In genomic region chr3:186137051-186137685, GRCh38 we compare ENCODE assay signal across 27 cellular contexts.
"Had no signal": no experiment of that assay in that cellular context is flagged by ENCODE, and none has a peak within 500 bp of the region (broad histone marks: within the 10 kb centered on the region; RNA-seq: fewer than 3 reads in every experiment).

No MANE protein-coding gene starts in this region.

- ATAC-seq: activated CD4-positive, alpha-beta T cell treated with anti-CD3 and anti-CD28 coated beads for 36 hours; activated naive CD4-positive, alpha-beta T cell treated with anti-CD3 and anti-CD28 coated beads, Interleukin-2, amount 50 U/mL, for 72 hours; activated T-cell treated with anti-CD3 and anti-CD28 coated beads, Interleukin-2, amount 50 U/mL, for 72 hours; foreskin keratinocyte; heart right ventricle; left lung; lower lobe of right lung; natural killer cell; stimulated activated naive B cell treated with anti-CD40 and anti-IgM and Interleukin-4, amounts not matched to agents 10 μg/mL and 1 μg/mL and 100 μg/mL, for 72 hours had no signal

- H2AFZ ChIP-seq: neural progenitor cell had no signal

- FAIRE-seq: bronchial epithelial cell had no signal

- H3K4me2 ChIP-seq: neural progenitor cell, smooth muscle cell had no signal

- H3K27me3 ChIP-seq: esophagus muscularis mucosa, heart right ventricle, left lung, neural progenitor cell, right atrium auricular region, stomach, suprapubic skin, tibial artery had no signal

- DNase-seq: activated CD4-positive, alpha-beta T cell treated with anti-CD3 and anti-CD28 coated beads for 36 hours; activated CD4-positive, alpha-beta T cell treated with anti-CD3 and anti-CD28 coated beads, Interleukin-2, amount 50 U/mL, for 4 hours; activated CD4-positive, CD25-positive, alpha-beta regulatory T cell; activated naive CD4-positive, alpha-beta T cell; activated T-cell treated with anti-CD3 and anti-CD28 coated beads for 4 hours; activated T-cell treated with anti-CD3 and anti-CD28 coated beads, Interleukin-2, amount 50 U/mL, for 72 hours; cerebellar nuclear complex; cortex of kidney; heart right ventricle; left lung; lower lobe of right lung; mesenchymal stem cell; natural killer cell; stimulated activated CD4-positive, alpha-beta T cell treated with anti-CD3 and anti-CD28 coated beads, Interleukin-1b, Interleukin-23, amount 100 ng/mL, for 48 hours; stimulated activated CD4-positive, alpha-beta T cell treated with anti-CD3 and anti-CD28 coated beads, Interleukin-4, amount 100 ng/mL, for 4 hours; stimulated activated naive B cell treated with anti-CD40 and anti-IgM and Interleukin-4, amounts not matched to agents 10 μg/mL and 1 μg/mL and 100 μg/mL, for 72 hours; stomach; T-helper 2 cell; tibial artery had no signal

- H3K4me3 ChIP-seq: esophagus muscularis mucosa, heart right ventricle, left lung, lower lobe of right lung, neural progenitor cell, right atrium auricular region, smooth muscle cell, stomach, suprapubic skin, tibial artery had no signal

- H3K27ac ChIP-seq: esophagus muscularis mucosa, foreskin keratinocyte, heart right ventricle, left lung, lower lobe of right lung, neural progenitor cell, right atrium auricular region, stomach, suprapubic skin, tibial artery had no signal

- H3K9ac ChIP-seq: neural progenitor cell had no signal

- H3K9me3 ChIP-seq: esophagus muscularis mucosa, heart right ventricle, left lung, lower lobe of right lung, right atrium auricular region, stomach, suprapubic skin, tibial artery had no signal

- H3K4me1 ChIP-seq: esophagus muscularis mucosa, foreskin keratinocyte, left lung, lower lobe of right lung, neural progenitor cell, right atrium auricular region, stomach, suprapubic skin, tibial artery had no signal

- H3K36me3 ChIP-seq: esophagus muscularis mucosa, heart right ventricle, left lung, lower lobe of right lung, neural progenitor cell, right atrium auricular region, stomach, suprapubic skin, tibial artery had no signal
